Comparison of ENCODE assay signal across 22 cellular contexts in the genomic region with DNA sequence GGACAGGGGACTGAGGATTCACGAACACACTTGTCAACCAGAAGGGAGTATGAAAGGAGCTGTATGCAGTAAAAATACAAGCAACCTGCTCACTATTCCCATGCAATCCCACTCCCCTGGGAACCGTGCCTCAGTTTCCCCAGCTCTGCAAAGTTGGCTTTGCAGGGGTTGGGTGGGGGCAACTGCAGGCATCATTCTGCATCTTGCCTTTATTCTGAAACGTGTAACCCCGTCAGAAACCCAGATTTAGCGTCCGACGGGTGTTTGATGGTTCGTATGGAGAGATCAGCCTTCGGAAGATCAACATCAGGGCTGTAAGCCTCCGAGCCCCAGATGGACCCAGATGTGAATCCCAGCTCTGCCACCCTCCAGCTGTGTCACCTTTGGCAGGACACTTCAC. TPM values are rescaled to one million over a fixed set of nuclear protein-coding genes. Genes with fewer than 3 reads are reported as not detected.
DNase-seq lines count a peak whose midpoint lies in the region; ATAC-seq and TF ChIP-seq lines count a peak whose summit lies in the region.
"Had no signal": no experiment of that assay in that cellular context is flagged by ENCODE, and none has a peak within 500 bp of the region (broad histone marks: within the 10 kb centered on the region; RNA-seq: fewer than 3 reads in every experiment).

No MANE protein-coding gene starts in this region.

- no peak overlapping the region for H3K4me2 ChIP-seq in OCI-LY3 (ENCODE audit: low read length)
- H3K4me2 ChIP-seq: smooth muscle cell had no signal

- DNase-seq in activated naive CD8-positive, alpha-beta T cell treated with anti-CD3 and anti-CD28 coated beads, Interleukin-2, amount 50 U/mL, for 24 hours = no peak
- DNase-seq in immature natural killer cell (no peak), SIG-M5 (lab: John Stamatoyannopoulos, UW) (no peak), chondrocyte (ENCODE audit: low spot score) (no peak)
- DNase-seq: activated T-cell treated with anti-CD3 and anti-CD28 coated beads, Interleukin-2, amount 50 U/mL, for 4 hours; Calu3; dermis blood vessel endothelial cell; heart right ventricle; left lung; NCI-H1092; NCI-H2081; NCI-H446 treated with DMSO at 0.1 percent for 48 hours; NK-92 treated with Interleukin-12 subunit alpha and Interleukin-12 subunit beta, amount 100 ng/mL, for 24 hours; stimulated activated CD4-positive, alpha-beta T cell treated with anti-CD3 and anti-CD28 coated beads, Interleukin-4, amount 100 ng/mL, for 1 hour; trophoblast cell had no signal

- ATAC-seq in activated naive CD8-positive, alpha-beta T cell treated with anti-CD3 and anti-CD28 coated beads, Interleukin-2, amount 50 U/mL, for 24 hours = no peak
- no peak for ATAC-seq in GM18909 (IDR thresholded peaks at IDR 0.05; ENCODE audit: poor library complexity, unreplicated experiment)
- ATAC-seq: activated T-cell treated with anti-CD3 and anti-CD28 coated beads, Interleukin-2, amount 50 U/mL, for 4 hours; heart right ventricle; left lung; SK-N-SH treated with all-trans-retinoic acid at 6 μM for 48 hours had no signal

- H2AFZ ChIP-seq in OCI-LY3 (ENCODE audit: low read depth, low read length) = no peak overlapping the region

- H3K9me3 Mint-ChIP-seq in activated naive CD8-positive, alpha-beta T cell (ENCODE audit: low read depth) = no peaks in the 10 kb centered on the region
- H3K9me3 Mint-ChIP-seq in activated naive CD8-positive, alpha-beta T cell treated with anti-CD3 and anti-CD28 coated beads, Interleukin-2, amount 50 U/mL, for 24 hours = no peaks in the 10 kb centered on the region
- no peaks in the 10 kb centered on the region for H3K9me3 Mint-ChIP-seq in immature natural killer cell
- no peaks in the 10 kb centered on the region for H3K9me3 Mint-ChIP-seq in chondrocyte (ENCODE audit: low read depth)
- H3K9me3 Mint-ChIP-seq: activated T-cell treated with anti-CD3 and anti-CD28 coated beads, Interleukin-2, amount 50 U/mL, for 4 hours had no signal

- peaks cover 4% of the 10 kb centered on the region for H3K36me3 Mint-ChIP-seq in activated naive CD8-positive, alpha-beta T cell
- H3K36me3 Mint-ChIP-seq in activated naive CD8-positive, alpha-beta T cell treated with anti-CD3 and anti-CD28 coated beads, Interleukin-2, amount 50 U/mL, for 24 hours (ENCODE audit: low read depth) = peaks cover 14% of the 10 kb centered on the region
- peaks cover 4 to 35% (median 12%) of the 10 kb centered on the region in 3 donors for H3K36me3 Mint-ChIP-seq in immature natural killer cell
- no peaks in the 10 kb centered on the region for H3K36me3 Mint-ChIP-seq in chondrocyte (ENCODE audit: low read depth)

- H3K4me1 ChIP-seq in OCI-LY3 (ENCODE audit: low read length) = peaks cover 52% of the 10 kb centered on the region

- H3K79me2 ChIP-seq in OCI-LY3 (ENCODE audit: low read length) = peaks cover 43% of the 10 kb centered on the region

- no peaks in the 10 kb centered on the region for H3K27me3 ChIP-seq in OCI-LY3 (ENCODE audit: low read depth, low read length)

- H3K4me1 Mint-ChIP-seq in activated naive CD8-positive, alpha-beta T cell (ENCODE audit: low read depth) = peaks cover 78% of the 10 kb centered on the region
- H3K4me1 Mint-ChIP-seq in activated naive CD8-positive, alpha-beta T cell treated with anti-CD3 and anti-CD28 coated beads, Interleukin-2, amount 50 U/mL, for 24 hours = peaks cover 91% of the 10 kb centered on the region
- H3K4me1 Mint-ChIP-seq in immature natural killer cell = peaks cover 95% of the 10 kb centered on the region in 2 donors
- H3K4me1 Mint-ChIP-seq in chondrocyte (ENCODE audit: low read depth) = peaks cover 13% of the 10 kb centered on the region

- peaks cover 38% of the 10 kb centered on the region for H4K20me1 ChIP-seq in OCI-LY3 (ENCODE audit: insufficient read depth, low read length)

- no peaks in the 10 kb centered on the region for H3K9me3 ChIP-seq in OCI-LY3 (ENCODE audit: insufficient read depth, low read length)
- H3K9me3 ChIP-seq: heart right ventricle, left lung had no signal

- peak overlapping the region; percentile 20 for H3K4me3 Mint-ChIP-seq in activated naive CD8-positive, alpha-beta T cell
- H3K4me3 Mint-ChIP-seq in activated naive CD8-positive, alpha-beta T cell treated with anti-CD3 and anti-CD28 coated beads, Interleukin-2, amount 50 U/mL, for 24 hours = no peak overlapping the region
- peak overlapping the region; percentile 96 to 99 (median 98) for H3K4me3 Mint-ChIP-seq in immature natural killer cell
- no peak overlapping the region for H3K4me3 Mint-ChIP-seq in chondrocyte (ENCODE audit: unreplicated experiment)

- peak overlapping the region; percentile 89 for H3K27ac ChIP-seq in OCI-LY3 (ENCODE audit: low read length)

- no peaks in the 10 kb centered on the region for H3K27me3 Mint-ChIP-seq in activated naive CD8-positive, alpha-beta T cell
- H3K27me3 Mint-ChIP-seq in activated naive CD8-positive, alpha-beta T cell treated with anti-CD3 and anti-CD28 coated beads, Interleukin-2, amount 50 U/mL, for 24 hours = no peaks in the 10 kb centered on the region
- H3K27me3 Mint-ChIP-seq in immature natural killer cell (ENCODE audit: low read depth in 3 of 3) (peaks cover 5 to 11% (median 11%) of the 10 kb centered on the region in 3 donors), chondrocyte (ENCODE audit: low read depth) (peaks cover 12% of the 10 kb centered on the region)

- no peak overlapping the region for H3K4me3 ChIP-seq in OCI-LY3 (ENCODE audit: low read length)
- H3K4me3 ChIP-seq: smooth muscle cell had no signal

- peak overlapping the region; percentile 75 for H3K27ac Mint-ChIP-seq in activated naive CD8-positive, alpha-beta T cell
- H3K27ac Mint-ChIP-seq in activated naive CD8-positive, alpha-beta T cell treated with anti-CD3 and anti-CD28 coated beads, Interleukin-2, amount 50 U/mL, for 24 hours = no peak overlapping the region
- peak overlapping the region; percentile 88 to 100 (median 96) for H3K27ac Mint-ChIP-seq in immature natural killer cell
- H3K27ac Mint-ChIP-seq in chondrocyte (ENCODE audit: unreplicated experiment) = no peak overlapping the region

- no peak overlapping the region for H3K9ac ChIP-seq in OCI-LY3 (ENCODE audit: low read length)

- TF ChIP-seq CTCF in OCI-LY3 (IDR thresholded peaks at IDR 0.05; ENCODE audit: low read depth, low read length) (no peak), chondrocyte (IDR thresholded peaks at IDR 0.05) (no peak)

- peaks cover 50% of the 10 kb centered on the region for H3K36me3 ChIP-seq in OCI-LY3 (replicated peaks; ENCODE audit: low read depth, low read length)

RNA-seq across cellular contexts. Expression of a gene that starts 3.6 kb away (rescaled TPM):
- 10 to 100 TPM; 42.5 to 95.4 (median 54.1) TPM for polyA plus RNA-seq in immature natural killer cell
- total RNA-seq in chondrocyte = not detected in 3 replicates
- total RNA-seq: bronchial epithelial cell, renal cortical epithelial cell, smooth muscle cell had no signal
- polyA plus RNA-seq: smooth muscle cell had no signal

RNA-seq across cellular contexts. Expression of a gene that starts 41.9 kb away (rescaled TPM):
- 1,000 to 10,000 TPM in 2 of 3 donors, 100 to 1,000 TPM in 1; 962 to 1,843 (median 1,262) TPM for polyA plus RNA-seq in immature natural killer cell
- 0.20 TPM in 1 of 3 replicates, not detected in the others for total RNA-seq in chondrocyte

Comparison
In these comparisons a context has a peak if more than half of its experiments do, and no peak if none do; other contexts are left out.
1. H3K27ac Mint-ChIP-seq: peak in activated naive CD8-positive, alpha-beta T cell (single experiment) and immature natural killer cell (6 of 6); none in activated naive CD8-positive, alpha-beta T cell treated with anti-CD3 and anti-CD28 coated beads, Interleukin-2, amount 50 U/mL, for 24 hours (single experiment) and chondrocyte (single experiment).
2. H3K4me3 Mint-ChIP-seq: peak in activated naive CD8-positive, alpha-beta T cell (single experiment) and immature natural killer cell (5 of 5); none in activated naive CD8-positive, alpha-beta T cell treated with anti-CD3 and anti-CD28 coated beads, Interleukin-2, amount 50 U/mL, for 24 hours (single experiment) and chondrocyte (single experiment).